Comparison of ENCODE assay signal across 30 cellular contexts in the genomic region with DNA sequence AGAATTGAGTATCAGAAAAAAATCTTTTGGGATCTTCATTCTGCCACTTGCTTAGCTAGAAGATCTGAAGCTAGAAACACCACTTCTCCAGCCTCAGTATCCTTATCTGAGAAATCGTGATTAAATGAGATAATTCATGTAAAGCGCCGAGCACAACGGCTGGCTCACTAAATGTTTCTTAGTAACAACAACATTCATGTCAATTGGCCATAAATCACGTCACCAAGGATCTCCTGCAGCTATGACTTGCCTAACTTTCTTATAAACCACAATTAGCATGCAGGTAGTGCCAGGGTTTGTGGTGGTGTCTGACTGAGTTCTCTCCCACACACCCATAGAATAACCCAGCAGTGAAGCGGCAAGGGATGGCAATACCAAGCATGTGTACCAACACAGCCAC.
DNase-seq lines count a peak whose midpoint lies in the region; ATAC-seq, FAIRE-seq and TF ChIP-seq lines count a peak whose summit lies in the region.
"Had no signal": no experiment of that assay in that cellular context is flagged by ENCODE, and none has a peak within 500 bp of the region (broad histone marks: within the 10 kb centered on the region; RNA-seq: fewer than 3 reads in every experiment).

No MANE protein-coding gene starts in this region.

- H3K79me2 ChIP-seq in osteoblast (ENCODE audit: insufficient read depth, low read length), result no peaks in the 10 kb centered on the region

- H3K9me3 ChIP-seq in osteoblast (ENCODE audit: low read depth, low read length), result no peaks in the 10 kb centered on the region
- H3K9me3 ChIP-seq: spleen had no signal

- H3K27ac Mint-ChIP-seq in stimulated activated naive CD8-positive, alpha-beta T cell treated with anti-CD3 and anti-CD28 coated beads, Interleukin-15, amount 100 ng/mL, for 72 hours, result no peak overlapping the region
- H3K27ac Mint-ChIP-seq: activated CD8-positive, alpha-beta memory T cell treated with anti-CD3 and anti-CD28 coated beads, Interleukin-2, amount 10 ng/mL, durations not matched to agents 7 days and 5 days; activated naive CD8-positive, alpha-beta T cell treated with anti-CD3 and anti-CD28 coated beads, Interleukin-2, amount 50 U/mL, for 24 hours; stimulated activated naive CD8-positive, alpha-beta T cell treated with anti-CD3 and anti-CD28 coated beads, Interleukin-15, Interleukin-2, amounts not matched to agents 100 ng/mL and 50 ng/mL, for 24 hours had no signal

- peaks cover 0 to under 1% of the 10 kb centered on the region in 2 donors for H3K9me3 Mint-ChIP-seq in stimulated activated naive CD8-positive, alpha-beta T cell treated with anti-CD3 and anti-CD28 coated beads, Interleukin-15, amount 100 ng/mL, for 72 hours
- H3K9me3 Mint-ChIP-seq: mesothelial cell of epicardium; stimulated activated naive CD8-positive, alpha-beta T cell treated with anti-CD3 and anti-CD28 coated beads, Interleukin-15, Interleukin-2, amounts not matched to agents 100 ng/mL and 50 ng/mL, for 24 hours had no signal

- no peak overlapping the region for H3K4me3 ChIP-seq in osteoblast (ENCODE audit: insufficient read depth, low read length)
- H3K4me3 ChIP-seq: dorsolateral prefrontal cortex, spleen had no signal

- peak; percentile 38 for FAIRE-seq in H54 (lab: Jason Lieb, UNC)
- FAIRE-seq in RCC 7860 (lab: Jason Lieb, UNC), result no peak
- FAIRE-seq: endothelial cell of umbilical vein, GM12892 had no signal

- TF ChIP-seq POLR2A in H54 (IDR thresholded peaks at IDR 0.05; ENCODE audit: low read depth, low read length), result no peak

- H2AFZ ChIP-seq in osteoblast (ENCODE audit: low read length), result no peak overlapping the region

- no peaks in the 10 kb centered on the region for H4K20me1 ChIP-seq in osteoblast (ENCODE audit: insufficient read depth, low read length)

- peak overlapping the region; percentile 6 for H3K4me2 ChIP-seq in osteoblast (ENCODE audit: insufficient read depth, low read length)

- H3K4me1 ChIP-seq in osteoblast (ENCODE audit: insufficient read depth, low read length), result peaks cover 9% of the 10 kb centered on the region
- H3K4me1 ChIP-seq: spleen had no signal

- no peaks in the 10 kb centered on the region for H3K4me1 Mint-ChIP-seq in stimulated activated naive CD8-positive, alpha-beta T cell treated with anti-CD3 and anti-CD28 coated beads, Interleukin-15, amount 100 ng/mL, for 72 hours
- H3K4me1 Mint-ChIP-seq: activated CD8-positive, alpha-beta memory T cell treated with anti-CD3 and anti-CD28 coated beads, Interleukin-2, amount 10 ng/mL, durations not matched to agents 7 days and 5 days; activated naive CD8-positive, alpha-beta T cell treated with anti-CD3 and anti-CD28 coated beads, Interleukin-2, amount 50 U/mL, for 24 hours had no signal

- peaks cover 7% of the 10 kb centered on the region for H3K27me3 Mint-ChIP-seq in stimulated activated naive CD8-positive, alpha-beta T cell treated with anti-CD3 and anti-CD28 coated beads, Interleukin-15, amount 100 ng/mL, for 72 hours
- H3K27me3 Mint-ChIP-seq: activated CD8-positive, alpha-beta memory T cell treated with anti-CD3 and anti-CD28 coated beads, Interleukin-2, amount 10 ng/mL, durations not matched to agents 7 days and 5 days; activated naive CD8-positive, alpha-beta T cell treated with anti-CD3 and anti-CD28 coated beads, Interleukin-2, amount 50 U/mL, for 24 hours; stimulated activated naive CD8-positive, alpha-beta T cell treated with anti-CD3 and anti-CD28 coated beads, Interleukin-15, Interleukin-2, amounts not matched to agents 100 ng/mL and 50 ng/mL, for 24 hours had no signal

- no peak overlapping the region for H3K27ac ChIP-seq in epithelial cell of prostate
- no peak overlapping the region for H3K27ac ChIP-seq in osteoblast (ENCODE audit: low read depth, low read length)
- H3K27ac ChIP-seq: brain microvascular endothelial cell, dorsolateral prefrontal cortex, spleen had no signal

- no peak overlapping the region for H3K4me3 Mint-ChIP-seq in stimulated activated naive CD8-positive, alpha-beta T cell treated with anti-CD3 and anti-CD28 coated beads, Interleukin-15, amount 100 ng/mL, for 72 hours
- H3K4me3 Mint-ChIP-seq: activated CD8-positive, alpha-beta memory T cell treated with anti-CD3 and anti-CD28 coated beads, Interleukin-2, amount 10 ng/mL, durations not matched to agents 7 days and 5 days; activated naive CD8-positive, alpha-beta T cell treated with anti-CD3 and anti-CD28 coated beads, Interleukin-2, amount 50 U/mL, for 24 hours; mesothelial cell of epicardium; stimulated activated naive CD8-positive, alpha-beta T cell treated with anti-CD3 and anti-CD28 coated beads, Interleukin-15, Interleukin-2, amounts not matched to agents 100 ng/mL and 50 ng/mL, for 24 hours had no signal

- no peaks in the 10 kb centered on the region for H3K36me3 ChIP-seq in osteoblast (ENCODE audit: insufficient read depth, low read length)
- H3K36me3 ChIP-seq: brain microvascular endothelial cell, spleen had no signal

- DNase-seq in H54 (ENCODE audit: insufficient read length, low spot score), result no peak
- DNase-seq in RCC 7860 (ENCODE audit: low spot score), result peak; percentile 61
- DNase-seq in epithelial cell of prostate (ENCODE audit: low read depth, low spot score), result peak; percentile 53
- no peak for DNase-seq in osteoblast (ENCODE audit: insufficient read length, low spot score, missing footprints)
- no peak for DNase-seq in germinal center (ENCODE audit: low spot score)
- DNase-seq in stimulated activated naive CD8-positive, alpha-beta T cell treated with anti-CD3 and anti-CD28 coated beads, Interleukin-15, amount 100 ng/mL, for 72 hours, result no peak
- DNase-seq in A172 (ENCODE audit: low spot score), result no peak
- DNase-seq: activated CD4-positive, alpha-beta T cell treated with anti-CD3 and anti-CD28 coated beads, Interleukin-2, amount 50 U/mL, for 1 hour; activated CD4-positive, CD25-positive, alpha-beta regulatory T cell; activated CD8-positive, alpha-beta memory T cell treated with anti-CD3 and anti-CD28 coated beads, Interleukin-2, amount 10 ng/mL, durations not matched to agents 7 days and 5 days; activated naive CD8-positive, alpha-beta T cell treated with anti-CD3 and anti-CD28 coated beads, Interleukin-2, amount 50 U/mL, for 24 hours; activated T-cell treated with anti-CD3 and anti-CD28 coated beads, Interleukin-2, amount 50 U/mL, for 48 hours; C1 segment of cervical spinal cord; dorsolateral prefrontal cortex; left ventricle myocardium superior; NCI-H1105; NCI-H187 treated with DMSO at 0.1 percent for 48 hours; NCI-H2171; NCI-H510A; posterior cingulate gyrus; right cardiac atrium; RPMI8226; spleen; stimulated activated CD8-positive, alpha-beta memory T cell treated with anti-CD3 and anti-CD28 coated beads, Interleukin-4, amount 100 ng/mL, for 48 hours had no signal

- H3K27me3 ChIP-seq in osteoblast (ENCODE audit: insufficient read depth, low read length), result no peaks in the 10 kb centered on the region
- H3K27me3 ChIP-seq: brain microvascular endothelial cell, dorsolateral prefrontal cortex, spleen had no signal

- ATAC-seq in stimulated activated naive CD8-positive, alpha-beta T cell treated with anti-CD3 and anti-CD28 coated beads, Interleukin-15, amount 100 ng/mL, for 72 hours, result no peak
- no peak for ATAC-seq in GM21825 (IDR thresholded peaks at IDR 0.05; ENCODE audit: unreplicated experiment)
- ATAC-seq: activated CD8-positive, alpha-beta memory T cell treated with anti-CD3 and anti-CD28 coated beads, Interleukin-2, amount 10 ng/mL, durations not matched to agents 7 days and 5 days; activated naive CD8-positive, alpha-beta T cell treated with anti-CD3 and anti-CD28 coated beads, Interleukin-2, amount 50 U/mL, for 24 hours; left ventricle myocardium superior; right cardiac atrium had no signal

- TF ChIP-seq CTCF in osteoblast (IDR thresholded peaks at IDR 0.05; ENCODE audit: extremely low read depth, low read depth, low read length), result no peak

Comparison
In these comparisons a context has a peak if more than half of its experiments do, and no peak if none do; other contexts are left out.
1. DNase-seq: peak in RCC 7860 (single experiment) and epithelial cell of prostate (single experiment); none in H54 (single experiment), osteoblast (single experiment), germinal center (single experiment), stimulated activated naive CD8-positive, alpha-beta T cell treated with anti-CD3 and anti-CD28 coated beads, Interleukin-15, amount 100 ng/mL, for 72 hours (0 of 2) and A172 (single experiment).